In genomic region chr20:50790651-50791277, GRCh38 we compare ENCODE assay signal across 1 cellular context.
TF ChIP-seq lines count a peak whose summit lies in the region.

No MANE protein-coding gene starts in this region.

TF ChIP-seq in HepG2, 621 proteins besides CTCF, POLR2A, EP300 and RAD21 (continued from another document and continues in another):
- TF ChIP-seq MAZ (IDR thresholded peaks at IDR 0.05; ENCODE audit: borderline replicate concordance, low read depth, low read length) (no peak), MAZ (CRISPR knock-in tag; IDR thresholded peaks at IDR 0.05; ENCODE audit: low read depth) (peak; percentile 97), NAIF1 (CRISPR knock-in tag; IDR thresholded peaks at IDR 0.05; ENCODE audit: borderline replicate concordance) (no peak), TERF1 (CRISPR knock-in tag; IDR thresholded peaks at IDR 0.05) (no peak), EHMT2 (IDR thresholded peaks at IDR 0.05; ENCODE audit: borderline replicate concordance, low read depth, low read length) (no peak), RBM39 (IDR thresholded peaks at IDR 0.05; ENCODE audit: low read depth, low read length, poor library complexity, severe bottlenecking) (peak; percentile 95), YEATS4 (CRISPR knock-in tag; IDR thresholded peaks at IDR 0.05; ENCODE audit: borderline replicate concordance) (peak; percentile 99), ARHGAP35 (CRISPR knock-in tag; IDR thresholded peaks at IDR 0.05; ENCODE audit: borderline replicate concordance) (peak; percentile 91), ZNF543 (CRISPR knock-in tag; IDR thresholded peaks at IDR 0.05) (peak; percentile 92), ZNF17 (CRISPR knock-in tag; IDR thresholded peaks at IDR 0.05) (no peak), ZNF530 (CRISPR knock-in tag; IDR thresholded peaks at IDR 0.05; ENCODE audit: low read depth) (no peak), TEAD2 (CRISPR knock-in tag; IDR thresholded peaks at IDR 0.05) (peak; percentile 95; the same call in 1 of the 2 replicates), MATR3 (CRISPR knock-in tag; IDR thresholded peaks at IDR 0.05) (no peak), KLF11 (CRISPR knock-in tag; IDR thresholded peaks at IDR 0.05) (peak; percentile 84; the same call in 1 of the 2 replicates), RELA (CRISPR knock-in tag; IDR thresholded peaks at IDR 0.05) (peak; percentile 96), ZSCAN21 (CRISPR knock-in tag; IDR thresholded peaks at IDR 0.05; ENCODE audit: borderline replicate concordance) (peak; percentile 85; the same call in 1 of the 2 replicates), ZNF598 (CRISPR knock-in tag; IDR thresholded peaks at IDR 0.05; ENCODE audit: borderline replicate concordance) (peak; percentile 95; the same call in 1 of the 2 replicates), IRX3 (CRISPR knock-in tag; IDR thresholded peaks at IDR 0.05; ENCODE audit: borderline replicate concordance, low read depth) (peak; percentile 85; the same call in 1 of the 2 replicates), ZNF703 (CRISPR knock-in tag; IDR thresholded peaks at IDR 0.05; ENCODE audit: borderline replicate concordance) (no peak), ZKSCAN5 (CRISPR knock-in tag; IDR thresholded peaks at IDR 0.05) (peak; percentile 58; the same call in 1 of the 2 replicates), ZBTB46 (CRISPR knock-in tag; IDR thresholded peaks at IDR 0.05; ENCODE audit: borderline replicate concordance) (peak; percentile 77; the same call in 1 of the 2 replicates), PHF8 (CRISPR knock-in tag; IDR thresholded peaks at IDR 0.05) (peak; percentile 95), MTA1 (CRISPR knock-in tag; IDR thresholded peaks at IDR 0.05; ENCODE audit: borderline replicate concordance) (peak; percentile 94; the same call in 1 of the 2 replicates), CSRNP1 (CRISPR knock-in tag; IDR thresholded peaks at IDR 0.05) (peak; percentile 96), ZNF616 (CRISPR knock-in tag; IDR thresholded peaks at IDR 0.05; ENCODE audit: low read depth) (no peak), HOXA9 (CRISPR knock-in tag; IDR thresholded peaks at IDR 0.05; ENCODE audit: borderline replicate concordance) (no peak), HOXA7 (CRISPR knock-in tag; IDR thresholded peaks at IDR 0.05) (no peak), CBFB (CRISPR knock-in tag; IDR thresholded peaks at IDR 0.05) (peak; percentile 90), ZNF446 (CRISPR knock-in tag; IDR thresholded peaks at IDR 0.05) (peak; percentile 68; the same call in 1 of the 2 replicates), GRHL1 (CRISPR knock-in tag; conservative IDR thresholded peaks at IDR 0.05) (no peak), SNAPC5 (CRISPR knock-in tag; IDR thresholded peaks at IDR 0.05; ENCODE audit: borderline replicate concordance) (peak; percentile 64), SMYD3 (CRISPR knock-in tag; IDR thresholded peaks at IDR 0.05) (no peak), FOXP4 (CRISPR knock-in tag; IDR thresholded peaks at IDR 0.05) (peak; percentile 77), FLYWCH1 (CRISPR knock-in tag; IDR thresholded peaks at IDR 0.05) (no peak), ELF3 (CRISPR knock-in tag; IDR thresholded peaks at IDR 0.05) (peak; percentile 76), ZNF737 (CRISPR knock-in tag; IDR thresholded peaks at IDR 0.05; ENCODE audit: borderline replicate concordance) (peak; percentile 43; the same call in 1 of the 2 replicates), FOXA3 (CRISPR knock-in tag; IDR thresholded peaks at IDR 0.05) (peak; percentile 68), HNRNPUL1 (IDR thresholded peaks at IDR 0.05; ENCODE audit: low read depth, low read length) (no peak), ZC3H13 (CRISPR knock-in tag; IDR thresholded peaks at IDR 0.05) (no peak), ZNF33A (CRISPR knock-in tag; IDR thresholded peaks at IDR 0.05; ENCODE audit: borderline replicate concordance) (0 out of 2 replicates have a peak, but pooled peaks have one; percentile 65), ZNF253 (CRISPR knock-in tag; IDR thresholded peaks at IDR 0.05; ENCODE audit: borderline replicate concordance) (no peak), ZEB1 (IDR thresholded peaks at IDR 0.05; ENCODE audit: insufficient replicate concordance, low read depth) (no peak), NFRKB (IDR thresholded peaks at IDR 0.05) (no peak), ZFP36L2 (CRISPR knock-in tag; IDR thresholded peaks at IDR 0.05) (0 out of 2 replicates have a peak, but pooled peaks have one; percentile 73), BCL6 (CRISPR knock-in tag; IDR thresholded peaks at IDR 0.05) (peak; percentile 74), ZNF382 (CRISPR knock-in tag; IDR thresholded peaks at IDR 0.05; ENCODE audit: borderline replicate concordance) (no peak)
- TF ChIP-seq, protein P1, sequence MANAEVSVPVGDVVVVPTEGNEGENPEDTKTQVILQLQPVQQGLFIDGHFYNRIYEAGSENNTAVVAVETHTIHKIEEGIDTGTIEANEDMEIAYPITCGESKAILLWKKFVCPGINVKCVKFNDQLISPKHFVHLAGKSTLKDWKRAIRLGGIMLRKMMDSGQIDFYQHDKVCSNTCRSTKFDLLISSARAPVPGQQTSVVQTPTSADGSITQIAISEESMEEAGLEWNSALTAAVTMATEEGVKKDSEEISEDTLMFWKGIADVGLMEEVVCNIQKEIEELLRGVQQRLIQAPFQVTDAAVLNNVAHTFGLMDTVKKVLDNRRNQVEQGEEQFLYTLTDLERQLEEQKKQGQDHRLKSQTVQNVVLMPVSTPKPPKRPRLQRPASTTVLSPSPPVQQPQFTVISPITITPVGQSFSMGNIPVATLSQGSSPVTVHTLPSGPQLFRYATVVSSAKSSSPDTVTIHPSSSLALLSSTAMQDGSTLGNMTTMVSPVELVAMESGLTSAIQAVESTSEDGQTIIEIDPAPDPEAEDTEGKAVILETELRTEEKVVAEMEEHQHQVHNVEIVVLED (CRISPR knock-in tag; IDR thresholded peaks at IDR 0.05; ENCODE audit: borderline replicate concordance), result peak; percentile 68; the same call in 1 of the 2 replicates
- TF ChIP-seq, protein P2, sequence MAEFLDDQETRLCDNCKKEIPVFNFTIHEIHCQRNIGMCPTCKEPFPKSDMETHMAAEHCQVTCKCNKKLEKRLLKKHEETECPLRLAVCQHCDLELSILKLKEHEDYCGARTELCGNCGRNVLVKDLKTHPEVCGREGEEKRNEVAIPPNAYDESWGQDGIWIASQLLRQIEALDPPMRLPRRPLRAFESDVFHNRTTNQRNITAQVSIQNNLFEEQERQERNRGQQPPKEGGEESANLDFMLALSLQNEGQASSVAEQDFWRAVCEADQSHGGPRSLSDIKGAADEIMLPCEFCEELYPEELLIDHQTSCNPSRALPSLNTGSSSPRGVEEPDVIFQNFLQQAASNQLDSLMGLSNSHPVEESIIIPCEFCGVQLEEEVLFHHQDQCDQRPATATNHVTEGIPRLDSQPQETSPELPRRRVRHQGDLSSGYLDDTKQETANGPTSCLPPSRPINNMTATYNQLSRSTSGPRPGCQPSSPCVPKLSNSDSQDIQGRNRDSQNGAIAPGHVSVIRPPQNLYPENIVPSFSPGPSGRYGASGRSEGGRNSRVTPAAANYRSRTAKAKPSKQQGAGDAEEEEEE (CRISPR knock-in tag; IDR thresholded peaks at IDR 0.05; ENCODE audit: borderline replicate concordance), result no peak; the same call in 1 of the 2 replicates
- TF ChIP-seq, protein P3, sequence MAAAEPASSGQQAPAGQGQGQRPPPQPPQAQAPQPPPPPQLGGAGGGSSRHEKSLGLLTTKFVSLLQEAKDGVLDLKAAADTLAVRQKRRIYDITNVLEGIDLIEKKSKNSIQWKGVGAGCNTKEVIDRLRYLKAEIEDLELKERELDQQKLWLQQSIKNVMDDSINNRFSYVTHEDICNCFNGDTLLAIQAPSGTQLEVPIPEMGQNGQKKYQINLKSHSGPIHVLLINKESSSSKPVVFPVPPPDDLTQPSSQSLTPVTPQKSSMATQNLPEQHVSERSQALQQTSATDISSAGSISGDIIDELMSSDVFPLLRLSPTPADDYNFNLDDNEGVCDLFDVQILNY (CRISPR knock-in tag; conservative IDR thresholded peaks at IDR 0.05), result peak; percentile 91
- TF ChIP-seq, protein P4, sequence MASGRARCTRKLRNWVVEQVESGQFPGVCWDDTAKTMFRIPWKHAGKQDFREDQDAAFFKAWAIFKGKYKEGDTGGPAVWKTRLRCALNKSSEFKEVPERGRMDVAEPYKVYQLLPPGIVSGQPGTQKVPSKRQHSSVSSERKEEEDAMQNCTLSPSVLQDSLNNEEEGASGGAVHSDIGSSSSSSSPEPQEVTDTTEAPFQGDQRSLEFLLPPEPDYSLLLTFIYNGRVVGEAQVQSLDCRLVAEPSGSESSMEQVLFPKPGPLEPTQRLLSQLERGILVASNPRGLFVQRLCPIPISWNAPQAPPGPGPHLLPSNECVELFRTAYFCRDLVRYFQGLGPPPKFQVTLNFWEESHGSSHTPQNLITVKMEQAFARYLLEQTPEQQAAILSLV (CRISPR knock-in tag; IDR thresholded peaks at IDR 0.05; ENCODE audit: borderline replicate concordance), result peak; percentile 77; the same call in 1 of the 2 replicates
- TF ChIP-seq, protein P5, sequence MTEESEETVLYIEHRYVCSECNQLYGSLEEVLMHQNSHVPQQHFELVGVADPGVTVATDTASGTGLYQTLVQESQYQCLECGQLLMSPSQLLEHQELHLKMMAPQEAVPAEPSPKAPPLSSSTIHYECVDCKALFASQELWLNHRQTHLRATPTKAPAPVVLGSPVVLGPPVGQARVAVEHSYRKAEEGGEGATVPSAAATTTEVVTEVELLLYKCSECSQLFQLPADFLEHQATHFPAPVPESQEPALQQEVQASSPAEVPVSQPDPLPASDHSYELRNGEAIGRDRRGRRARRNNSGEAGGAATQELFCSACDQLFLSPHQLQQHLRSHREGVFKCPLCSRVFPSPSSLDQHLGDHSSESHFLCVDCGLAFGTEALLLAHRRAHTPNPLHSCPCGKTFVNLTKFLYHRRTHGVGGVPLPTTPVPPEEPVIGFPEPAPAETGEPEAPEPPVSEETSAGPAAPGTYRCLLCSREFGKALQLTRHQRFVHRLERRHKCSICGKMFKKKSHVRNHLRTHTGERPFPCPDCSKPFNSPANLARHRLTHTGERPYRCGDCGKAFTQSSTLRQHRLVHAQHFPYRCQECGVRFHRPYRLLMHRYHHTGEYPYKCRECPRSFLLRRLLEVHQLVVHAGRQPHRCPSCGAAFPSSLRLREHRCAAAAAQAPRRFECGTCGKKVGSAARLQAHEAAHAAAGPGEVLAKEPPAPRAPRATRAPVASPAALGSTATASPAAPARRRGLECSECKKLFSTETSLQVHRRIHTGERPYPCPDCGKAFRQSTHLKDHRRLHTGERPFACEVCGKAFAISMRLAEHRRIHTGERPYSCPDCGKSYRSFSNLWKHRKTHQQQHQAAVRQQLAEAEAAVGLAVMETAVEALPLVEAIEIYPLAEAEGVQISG (CRISPR knock-in tag; IDR thresholded peaks at IDR 0.05), result peak; percentile 92
